In the genomic region with DNA sequence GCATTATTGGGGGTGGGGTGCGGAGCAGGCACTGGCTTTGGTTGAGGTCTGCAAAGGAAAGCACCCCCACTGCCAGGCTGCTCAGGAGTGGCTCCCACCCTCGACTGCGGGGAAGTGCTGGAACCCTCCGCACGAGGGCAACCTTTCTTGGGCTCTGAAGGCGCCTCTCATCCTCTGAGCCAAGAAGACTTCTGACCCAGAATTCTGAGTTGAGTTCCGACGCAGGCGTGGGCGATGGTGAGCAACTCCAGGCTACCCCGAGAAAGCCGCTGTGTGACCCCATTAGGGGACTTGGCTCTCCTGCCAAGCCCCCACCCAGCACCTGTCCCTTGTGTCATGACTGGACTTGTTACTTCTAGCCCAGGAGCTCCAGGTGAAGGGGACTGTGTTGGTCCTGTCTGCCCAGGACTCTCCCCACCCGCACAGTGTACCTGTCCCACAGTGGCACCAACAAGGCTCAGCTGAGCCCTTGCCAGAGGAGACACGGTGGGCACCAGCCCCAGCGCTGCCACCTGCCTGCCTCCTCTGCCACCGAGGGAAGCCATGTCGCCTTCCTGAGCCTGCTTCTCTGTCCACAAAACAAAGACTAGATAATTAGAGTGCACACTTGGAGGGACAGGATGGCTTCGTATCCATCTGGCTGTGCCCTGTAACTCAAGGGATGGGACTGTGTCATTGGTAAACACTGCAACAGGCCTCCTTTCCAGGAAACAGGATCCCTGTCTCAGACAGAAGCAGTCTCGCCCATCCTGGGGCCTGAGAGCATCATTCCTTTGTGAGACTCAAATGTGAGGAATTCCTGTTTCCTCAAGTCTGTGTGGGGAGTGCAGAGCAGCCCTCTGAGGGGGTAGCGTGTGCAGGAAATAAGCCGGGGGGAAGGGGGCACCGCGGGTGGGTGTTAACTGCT, we compare ENCODE assay signal across 16 cellular contexts.
DNase-seq lines count a peak whose midpoint lies in the region; TF ChIP-seq lines count a peak whose summit lies in the region.
"Had no signal": no experiment of that assay in that cellular context is flagged by ENCODE, and none has a peak within 500 bp of the region (broad histone marks: within the 10 kb centered on the region; RNA-seq: fewer than 3 reads in every experiment).

No MANE protein-coding gene starts in this region.

- DNase-seq in EH (ENCODE audit: low read depth) = peak; percentile 13
- no peak for DNase-seq in brain microvascular endothelial cell
- DNase-seq in kidney tubule cell (ENCODE audit: low spot score) = peak; percentile 34
- DNase-seq in progenitor cell of endocrine pancreas (ENCODE audit: low spot score, unreplicated experiment) = no peak
- DNase-seq in UCSD-AML1 (lab: John Stamatoyannopoulos, UW; ENCODE audit: unreplicated experiment) = no peak
- no peak for DNase-seq in RKO (ENCODE audit: low spot score)
- no peak for DNase-seq in NCI-H187 treated with DMSO at 0.1 percent for 48 hours (lab: John Stamatoyannopoulos, UW)
- no peak for DNase-seq in Caco-2
- DNase-seq: activated CD8-positive, alpha-beta memory T cell treated with anti-CD3 and anti-CD28 coated beads, Interleukin-2, amount 50 U/mL, for 48 hours; effector CD8-positive, alpha-beta T cell; naive thymus-derived CD4-positive, alpha-beta T cell; NCI-H1417 treated with DMSO at 0.1 percent for 48 hours; NK-92 treated with Interleukin-12 subunit alpha and Interleukin-12 subunit beta, amount 100 ng/mL, for 24 hours; SHP77 had no signal

- H3K4me3 ChIP-seq in brain microvascular endothelial cell (ENCODE audit: low read depth, low read length) = no peak overlapping the region
- no peak overlapping the region for H3K4me3 ChIP-seq in Caco-2 (ENCODE audit: low read depth, low read length)
- H3K4me3 ChIP-seq: HAP-1 had no signal

- no peaks in the 10 kb centered on the region for H3K9me3 ChIP-seq in Caco-2

- intact Hi-C loops in Caco-2 (cut with micrococcal nuclease; ENCODE audit: unreplicated experiment) = no loop called here

- H3K27me3 Mint-ChIP-seq in progenitor cell of endocrine pancreas (no peaks in the 10 kb centered on the region), Caco-2 (ENCODE audit: insufficient read depth, unreplicated experiment) (no peaks in the 10 kb centered on the region)

- H3K27ac Mint-ChIP-seq in progenitor cell of endocrine pancreas (peak overlapping the region; percentile 64), Caco-2 (ENCODE audit: unreplicated experiment) (no peak overlapping the region)
- H3K27ac Mint-ChIP-seq: naive thymus-derived CD4-positive, alpha-beta T cell; T-helper 1 cell treated with Interleukin-12 subunit alpha and Interleukin-12 subunit beta and Interleukin-4 antibody, amounts not matched to agents 30 μg/mL and 1 μg/mL, for 36 hours had no signal

- no peak overlapping the region for H3K27ac ChIP-seq in brain microvascular endothelial cell

- peaks cover 4% of the 10 kb centered on the region for H3K9me3 Mint-ChIP-seq in progenitor cell of endocrine pancreas (ENCODE audit: low read depth)
- no peaks in the 10 kb centered on the region for H3K9me3 Mint-ChIP-seq in Caco-2 (ENCODE audit: unreplicated experiment)

- in situ Hi-C loops in brain microvascular endothelial cell (cut with HindIII; ENCODE audit: low pct_ligation_motif_present, low sequenced_read_pairs) = no loop called here

- TF ChIP-seq CTCF in brain microvascular endothelial cell (IDR thresholded peaks at IDR 0.05; ENCODE audit: low read depth, low read length, missing control alignments) (peak; percentile 54), progenitor cell of endocrine pancreas (IDR thresholded peaks at IDR 0.05; ENCODE audit: unreplicated experiment) (no peak), Caco-2 (IDR thresholded peaks at IDR 0.05; ENCODE audit: insufficient read depth in 1 of 2, low read depth in 1 of 2, low read length in 1 of 2, severe bottlenecking in 1 of 2, unreplicated experiment in 1 of 2) (no peak)

- no peaks in the 10 kb centered on the region for H3K36me3 ChIP-seq in brain microvascular endothelial cell (replicated peaks)
- no peaks in the 10 kb centered on the region for H3K36me3 ChIP-seq in Caco-2 (ENCODE audit: control insufficient read depth, insufficient read depth, low read length)
- H3K36me3 ChIP-seq: HAP-1 had no signal

- H3K27me3 ChIP-seq in brain microvascular endothelial cell (replicated peaks) = peaks cover 6% of the 10 kb centered on the region
- H3K27me3 ChIP-seq in Caco-2 (replicated peaks; ENCODE audit: control insufficient read depth, insufficient read depth, low read length) = no peaks in the 10 kb centered on the region

- peaks cover 12% of the 10 kb centered on the region for H3K4me1 ChIP-seq in Caco-2
- H3K4me1 ChIP-seq: HAP-1 had no signal

- BruUV-seq in Caco-2 (replicated peaks; lab: Mats Ljungman, UMichigan) = no TSS peak

- peaks cover 3% of the 10 kb centered on the region for H3K4me1 Mint-ChIP-seq in progenitor cell of endocrine pancreas (ENCODE audit: low read depth)
- H3K4me1 Mint-ChIP-seq in Caco-2 (ENCODE audit: low read depth, unreplicated experiment) = no peaks in the 10 kb centered on the region

- H3K36me3 Mint-ChIP-seq in progenitor cell of endocrine pancreas (ENCODE audit: insufficient read depth) = no peaks in the 10 kb centered on the region
- H3K36me3 Mint-ChIP-seq in Caco-2 (ENCODE audit: insufficient read depth, unreplicated experiment) = no peaks in the 10 kb centered on the region

- POLR2A ChIA-PET in Caco-2 (lab: Charles Lee) = no interaction called here

- no peak overlapping the region for H3K4me3 Mint-ChIP-seq in progenitor cell of endocrine pancreas (ENCODE audit: low read depth)
- H3K4me3 Mint-ChIP-seq in Caco-2 (ENCODE audit: unreplicated experiment) = no peak overlapping the region
- H3K4me3 Mint-ChIP-seq: naive thymus-derived CD4-positive, alpha-beta T cell; T-helper 1 cell treated with Interleukin-12 subunit alpha and Interleukin-12 subunit beta and Interleukin-4 antibody, amounts not matched to agents 30 μg/mL and 1 μg/mL, for 36 hours had no signal

- CTCF ChIA-PET in Caco-2 (lab: Charles Lee) = interaction anchor here (0.5 kb wide), 1 partner anchor 11 kb away, joined by 3 read pairs; no protein-coding TSS in a partner anchor

Comparison
In these comparisons a context has a peak if more than half of its experiments do, and no peak if none do; other contexts are left out.
1. DNase-seq: peak in EH (single experiment) and kidney tubule cell (single experiment); none in brain microvascular endothelial cell (single experiment), progenitor cell of endocrine pancreas (single experiment), UCSD-AML1 (single experiment), RKO (single experiment), NCI-H187 treated with DMSO at 0.1 percent for 48 hours (single experiment) and Caco-2 (0 of 2).